Comparison of ENCODE assay signal across 1 cellular context in genomic region chr1:74197657-74198552, GRCh38.
TF ChIP-seq lines count a peak whose summit lies in the region.

FPGT (plus strand) TSS chr1:74198242; CDS start chr1:74198279, 37 bp downstream.
A gene with protein sequence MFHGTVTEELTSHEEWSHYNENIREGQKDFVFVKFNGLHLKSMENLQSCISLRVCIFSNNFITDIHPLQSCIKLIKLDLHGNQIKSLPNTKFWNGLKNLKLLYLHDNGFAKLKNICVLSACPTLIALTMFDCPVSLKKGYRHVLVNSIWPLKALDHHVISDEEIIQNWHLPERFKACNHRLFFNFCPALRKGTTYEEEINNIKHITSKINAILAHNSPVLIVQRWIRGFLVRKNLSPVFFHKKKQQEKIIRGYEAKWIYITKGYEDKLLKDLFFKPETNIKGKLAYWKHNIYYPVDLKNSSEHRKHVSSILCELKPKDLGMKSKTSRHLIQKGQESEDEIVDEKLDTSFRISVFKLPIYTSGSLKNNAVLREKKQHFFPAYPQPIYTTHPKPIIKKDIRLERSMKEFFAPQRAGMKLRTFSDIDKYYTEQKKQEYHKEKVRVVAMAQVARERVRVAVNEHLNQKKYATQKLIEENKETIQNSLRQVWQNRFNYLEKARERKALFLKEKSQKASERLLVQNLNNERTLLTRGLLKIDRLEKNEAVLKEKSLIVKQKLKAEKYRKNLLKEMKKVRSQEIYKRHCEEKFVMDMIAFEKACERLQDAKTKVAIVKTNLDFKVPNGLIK (minus strand): TSS chr1:74198176. CDS start chr1:74183684, 14,492 bp downstream.

TF ChIP-seq in K562, 482 proteins besides CTCF, POLR2A, EP300 and RAD21 (continued from another document and continues in another):
- TF ChIP-seq YY1 (IDR thresholded peaks at IDR 0.05; ENCODE audit: borderline replicate concordance in 1 of 3, control insufficient read depth in 1 of 3, extremely low read depth in 1 of 3, insufficient read depth in 3 of 3, insufficient read length in 1 of 3, insufficient replicate concordance in 2 of 3, low read depth in 1 of 3, low read length in 2 of 3) = peak; percentile 31 to 74 (median 72)
- peak; percentile 23 for TF ChIP-seq TAF9B (IDR thresholded peaks at IDR 0.05; ENCODE audit: partially characterized antibody)
- TF ChIP-seq HNRNPLL (IDR thresholded peaks at IDR 0.05; ENCODE audit: low read depth, low read length, poor library complexity, severe bottlenecking) = peak; percentile 99
- TF ChIP-seq FOXJ2 (tag; IDR thresholded peaks at IDR 0.05) = peak; percentile 99
- TF ChIP-seq PBX2 (CRISPR knock-in tag; IDR thresholded peaks at IDR 0.05; ENCODE audit: low read depth) = no peak
- no peak for TF ChIP-seq PBX2 (tag; conservative IDR thresholded peaks at IDR 0.05; ENCODE audit: low read depth)
- TF ChIP-seq ELF2 (CRISPR knock-in tag; IDR thresholded peaks at IDR 0.05) = peak; percentile 34; the same call in 1 of the 2 replicates
- TF ChIP-seq TFAP4 (CRISPR knock-in tag; IDR thresholded peaks at IDR 0.05; ENCODE audit: borderline replicate concordance) = peak; percentile 85
- TF ChIP-seq ATF7 (IDR thresholded peaks at IDR 0.05) = peak; percentile 68
- TF ChIP-seq ETV1 (tag; conservative IDR thresholded peaks at IDR 0.05; ENCODE audit: low read depth) = peak; percentile 88
- TF ChIP-seq, protein P1, sequence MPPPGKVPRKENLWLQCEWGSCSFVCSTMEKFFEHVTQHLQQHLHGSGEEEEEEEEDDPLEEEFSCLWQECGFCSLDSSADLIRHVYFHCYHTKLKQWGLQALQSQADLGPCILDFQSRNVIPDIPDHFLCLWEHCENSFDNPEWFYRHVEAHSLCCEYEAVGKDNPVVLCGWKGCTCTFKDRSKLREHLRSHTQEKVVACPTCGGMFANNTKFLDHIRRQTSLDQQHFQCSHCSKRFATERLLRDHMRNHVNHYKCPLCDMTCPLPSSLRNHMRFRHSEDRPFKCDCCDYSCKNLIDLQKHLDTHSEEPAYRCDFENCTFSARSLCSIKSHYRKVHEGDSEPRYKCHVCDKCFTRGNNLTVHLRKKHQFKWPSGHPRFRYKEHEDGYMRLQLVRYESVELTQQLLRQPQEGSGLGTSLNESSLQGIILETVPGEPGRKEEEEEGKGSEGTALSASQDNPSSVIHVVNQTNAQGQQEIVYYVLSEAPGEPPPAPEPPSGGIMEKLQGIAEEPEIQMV (tag; conservative IDR thresholded peaks at IDR 0.05; ENCODE audit: low read depth) = no peak
- peak; percentile 21; the same call in 1 of the 2 replicates for TF ChIP-seq TAF7 (tag; IDR thresholded peaks at IDR 0.05)
- TF ChIP-seq DACH1 (IDR thresholded peaks at IDR 0.05; ENCODE audit: partially characterized antibody) = peak; percentile 10
- TF ChIP-seq BRD4 (IDR thresholded peaks at IDR 0.05) = no peak
- TF ChIP-seq HLTF (IDR thresholded peaks at IDR 0.05) = no peak
- no peak for TF ChIP-seq MCM5 (IDR thresholded peaks at IDR 0.05; ENCODE audit: low read depth)
- 0 out of 2 replicates have a peak, but pooled peaks have one; percentile 20 for TF ChIP-seq LEF1 (IDR thresholded peaks at IDR 0.05)
- peak; percentile 80 for TF ChIP-seq CXXC5 (CRISPR knock-in tag; IDR thresholded peaks at IDR 0.05)
- peak; percentile 70 for TF ChIP-seq SPI1 (IDR thresholded peaks at IDR 0.05; ENCODE audit: borderline replicate concordance, low read depth, low read length)
- no peak for TF ChIP-seq TSHZ1 (CRISPR knock-in tag; IDR thresholded peaks at IDR 0.05)
- no peak for TF ChIP-seq NR2C2 (CRISPR knock-in tag; IDR thresholded peaks at IDR 0.05)
- TF ChIP-seq NR2C2 (tag; IDR thresholded peaks at IDR 0.05) = 0 out of 2 replicates have a peak, but pooled peaks have one; percentile 17
- TF ChIP-seq, protein P2, sequence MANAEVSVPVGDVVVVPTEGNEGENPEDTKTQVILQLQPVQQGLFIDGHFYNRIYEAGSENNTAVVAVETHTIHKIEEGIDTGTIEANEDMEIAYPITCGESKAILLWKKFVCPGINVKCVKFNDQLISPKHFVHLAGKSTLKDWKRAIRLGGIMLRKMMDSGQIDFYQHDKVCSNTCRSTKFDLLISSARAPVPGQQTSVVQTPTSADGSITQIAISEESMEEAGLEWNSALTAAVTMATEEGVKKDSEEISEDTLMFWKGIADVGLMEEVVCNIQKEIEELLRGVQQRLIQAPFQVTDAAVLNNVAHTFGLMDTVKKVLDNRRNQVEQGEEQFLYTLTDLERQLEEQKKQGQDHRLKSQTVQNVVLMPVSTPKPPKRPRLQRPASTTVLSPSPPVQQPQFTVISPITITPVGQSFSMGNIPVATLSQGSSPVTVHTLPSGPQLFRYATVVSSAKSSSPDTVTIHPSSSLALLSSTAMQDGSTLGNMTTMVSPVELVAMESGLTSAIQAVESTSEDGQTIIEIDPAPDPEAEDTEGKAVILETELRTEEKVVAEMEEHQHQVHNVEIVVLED (CRISPR knock-in tag; IDR thresholded peaks at IDR 0.05) = peak; percentile 86
- peak; percentile 65 for TF ChIP-seq TAF1 (IDR thresholded peaks at IDR 0.05; ENCODE audit: control insufficient read depth, extremely low read depth, insufficient read depth, low read length, severe bottlenecking)
- TF ChIP-seq, protein P3, sequence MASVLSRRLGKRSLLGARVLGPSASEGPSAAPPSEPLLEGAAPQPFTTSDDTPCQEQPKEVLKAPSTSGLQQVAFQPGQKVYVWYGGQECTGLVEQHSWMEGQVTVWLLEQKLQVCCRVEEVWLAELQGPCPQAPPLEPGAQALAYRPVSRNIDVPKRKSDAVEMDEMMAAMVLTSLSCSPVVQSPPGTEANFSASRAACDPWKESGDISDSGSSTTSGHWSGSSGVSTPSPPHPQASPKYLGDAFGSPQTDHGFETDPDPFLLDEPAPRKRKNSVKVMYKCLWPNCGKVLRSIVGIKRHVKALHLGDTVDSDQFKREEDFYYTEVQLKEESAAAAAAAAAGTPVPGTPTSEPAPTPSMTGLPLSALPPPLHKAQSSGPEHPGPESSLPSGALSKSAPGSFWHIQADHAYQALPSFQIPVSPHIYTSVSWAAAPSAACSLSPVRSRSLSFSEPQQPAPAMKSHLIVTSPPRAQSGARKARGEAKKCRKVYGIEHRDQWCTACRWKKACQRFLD (CRISPR knock-in tag; IDR thresholded peaks at IDR 0.05) = no peak
- TF ChIP-seq HCFC1 (IDR thresholded peaks at IDR 0.05; ENCODE audit: low read depth, low read length) = 0 out of 2 replicates have a peak, but pooled peaks have one; percentile 4
- no peak for TF ChIP-seq ZNF311 (CRISPR knock-in tag; IDR thresholded peaks at IDR 0.05)
- TF ChIP-seq, protein P4, sequence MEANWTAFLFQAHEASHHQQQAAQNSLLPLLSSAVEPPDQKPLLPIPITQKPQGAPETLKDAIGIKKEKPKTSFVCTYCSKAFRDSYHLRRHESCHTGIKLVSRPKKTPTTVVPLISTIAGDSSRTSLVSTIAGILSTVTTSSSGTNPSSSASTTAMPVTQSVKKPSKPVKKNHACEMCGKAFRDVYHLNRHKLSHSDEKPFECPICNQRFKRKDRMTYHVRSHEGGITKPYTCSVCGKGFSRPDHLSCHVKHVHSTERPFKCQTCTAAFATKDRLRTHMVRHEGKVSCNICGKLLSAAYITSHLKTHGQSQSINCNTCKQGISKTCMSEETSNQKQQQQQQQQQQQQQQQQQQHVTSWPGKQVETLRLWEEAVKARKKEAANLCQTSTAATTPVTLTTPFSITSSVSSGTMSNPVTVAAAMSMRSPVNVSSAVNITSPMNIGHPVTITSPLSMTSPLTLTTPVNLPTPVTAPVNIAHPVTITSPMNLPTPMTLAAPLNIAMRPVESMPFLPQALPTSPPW (CRISPR knock-in tag; IDR thresholded peaks at IDR 0.05) = peak; percentile 72
- no peak for TF ChIP-seq COPS2 (conservative IDR thresholded peaks at IDR 0.05)
- no peak for TF ChIP-seq ZNF324 (CRISPR knock-in tag; IDR thresholded peaks at IDR 0.05)
- TF ChIP-seq NCOA6 (IDR thresholded peaks at IDR 0.05) = no peak
- TF ChIP-seq POLR2B (IDR thresholded peaks at IDR 0.05; ENCODE audit: low read depth, partially characterized antibody) = peak; percentile 78
- TF ChIP-seq RBM15 (IDR thresholded peaks at IDR 0.05; ENCODE audit: insufficient read depth, low read length) = no peak
- TF ChIP-seq ZNF121 (CRISPR knock-in tag; conservative IDR thresholded peaks at IDR 0.05) = no peak
- no peak for TF ChIP-seq NBN (IDR thresholded peaks at IDR 0.05; ENCODE audit: low read depth)
- TF ChIP-seq PRPF4 (IDR thresholded peaks at IDR 0.05; ENCODE audit: insufficient read depth, low read depth, low read length, poor library complexity, severe bottlenecking) = no peak
- no peak for TF ChIP-seq FOXM1 (IDR thresholded peaks at IDR 0.05; ENCODE audit: low read depth)
- no peak for TF ChIP-seq FOXM1 (CRISPR knock-in tag; IDR thresholded peaks at IDR 0.05; ENCODE audit: low read depth)
- TF ChIP-seq, protein P5, sequence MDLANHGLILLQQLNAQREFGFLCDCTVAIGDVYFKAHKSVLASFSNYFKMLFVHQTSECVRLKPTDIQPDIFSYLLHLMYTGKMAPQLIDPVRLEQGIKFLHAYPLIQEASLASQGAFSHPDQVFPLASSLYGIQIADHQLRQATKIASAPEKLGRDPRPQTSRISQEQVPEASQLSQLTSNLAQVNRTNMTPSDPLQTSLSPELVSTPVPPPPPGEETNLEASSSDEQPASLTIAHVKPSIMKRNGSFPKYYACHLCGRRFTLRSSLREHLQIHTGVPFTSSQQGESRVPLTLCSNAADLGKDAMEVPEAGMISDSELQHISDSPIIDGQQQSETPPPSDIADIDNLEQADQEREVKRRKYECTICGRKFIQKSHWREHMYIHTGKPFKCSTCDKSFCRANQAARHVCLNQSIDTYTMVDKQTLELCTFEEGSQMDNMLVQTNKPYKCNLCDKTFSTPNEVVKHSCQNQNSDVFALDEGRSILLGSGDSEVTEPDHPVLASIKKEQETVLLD (IDR thresholded peaks at IDR 0.05) = peak; percentile 79
- no peak for TF ChIP-seq MTA1 (IDR thresholded peaks at IDR 0.05; ENCODE audit: borderline replicate concordance)
- TF ChIP-seq E2F6 (IDR thresholded peaks at IDR 0.05; ENCODE audit: borderline replicate concordance in 1 of 2, extremely low read depth in 1 of 2, insufficient read depth in 1 of 2, insufficient read length in 1 of 2, low read depth in 1 of 2, low read length in 1 of 2, poor library complexity in 1 of 2, severe bottlenecking in 1 of 2) = no peak
- no peak for TF ChIP-seq HDAC2 (IDR thresholded peaks at IDR 0.05)
- TF ChIP-seq XRCC4 (IDR thresholded peaks at IDR 0.05; ENCODE audit: extremely low read depth, insufficient read depth, insufficient read length) = no peak
- 0 out of 2 replicates have a peak, but pooled peaks have one; percentile 22 for TF ChIP-seq CHD2 (IDR thresholded peaks at IDR 0.05; ENCODE audit: low read depth, low read length)
